ENCODE assay signal across 2 cellular contexts in the genomic region with DNA sequence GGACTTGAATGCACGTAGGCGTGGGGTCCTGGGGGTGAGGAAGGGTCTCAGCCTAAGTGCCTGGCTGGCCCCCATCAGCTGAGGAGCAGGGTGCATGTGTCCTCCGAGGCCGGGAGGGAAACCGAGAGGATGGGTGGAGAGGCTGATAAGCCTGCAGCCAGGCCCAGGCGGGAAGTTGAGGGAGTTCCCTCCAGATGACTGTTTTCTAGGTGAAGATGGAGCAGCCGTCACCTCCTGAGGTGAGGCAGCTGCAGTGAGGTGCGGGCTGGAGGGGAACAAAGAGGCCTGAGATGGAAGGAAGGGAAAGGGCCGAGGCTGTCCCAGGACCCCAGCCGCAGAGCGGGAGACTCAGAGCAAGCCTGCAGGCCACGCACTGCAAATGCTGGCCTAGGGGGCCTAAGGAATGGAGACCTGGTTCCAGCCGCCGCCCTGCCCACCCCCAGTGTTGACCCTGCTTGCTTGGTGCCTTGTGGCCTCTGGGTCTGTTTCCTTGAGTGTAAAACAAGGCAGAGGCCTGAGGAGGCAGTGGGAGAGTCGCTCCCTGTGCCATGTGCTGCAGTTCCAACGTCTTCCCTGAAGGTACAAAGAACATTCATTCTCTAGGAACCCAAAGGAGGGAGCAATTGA.
A peak's percentile ranks its signal among the peaks of the same experiment; 100 is the strongest.
TF ChIP-seq lines count a peak whose summit lies in the region.

No MANE protein-coding gene starts in this region.

TF ChIP-seq in K562, 482 proteins besides CTCF, POLR2A, EP300 and RAD21 (continues in another document):
- TF ChIP-seq, protein P1, sequence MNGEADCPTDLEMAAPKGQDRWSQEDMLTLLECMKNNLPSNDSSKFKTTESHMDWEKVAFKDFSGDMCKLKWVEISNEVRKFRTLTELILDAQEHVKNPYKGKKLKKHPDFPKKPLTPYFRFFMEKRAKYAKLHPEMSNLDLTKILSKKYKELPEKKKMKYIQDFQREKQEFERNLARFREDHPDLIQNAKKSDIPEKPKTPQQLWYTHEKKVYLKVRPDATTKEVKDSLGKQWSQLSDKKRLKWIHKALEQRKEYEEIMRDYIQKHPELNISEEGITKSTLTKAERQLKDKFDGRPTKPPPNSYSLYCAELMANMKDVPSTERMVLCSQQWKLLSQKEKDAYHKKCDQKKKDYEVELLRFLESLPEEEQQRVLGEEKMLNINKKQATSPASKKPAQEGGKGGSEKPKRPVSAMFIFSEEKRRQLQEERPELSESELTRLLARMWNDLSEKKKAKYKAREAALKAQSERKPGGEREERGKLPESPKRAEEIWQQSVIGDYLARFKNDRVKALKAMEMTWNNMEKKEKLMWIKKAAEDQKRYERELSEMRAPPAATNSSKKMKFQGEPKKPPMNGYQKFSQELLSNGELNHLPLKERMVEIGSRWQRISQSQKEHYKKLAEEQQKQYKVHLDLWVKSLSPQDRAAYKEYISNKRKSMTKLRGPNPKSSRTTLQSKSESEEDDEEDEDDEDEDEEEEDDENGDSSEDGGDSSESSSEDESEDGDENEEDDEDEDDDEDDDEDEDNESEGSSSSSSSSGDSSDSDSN (IDR thresholded peaks at IDR 0.05; ENCODE audit: borderline replicate concordance in 1 of 2, low read depth in 2 of 2, low read length in 2 of 2): peak in 1 of 2 experiments; percentile 58; a peak in 1 of 4 replicates
- TF ChIP-seq, protein P2, sequence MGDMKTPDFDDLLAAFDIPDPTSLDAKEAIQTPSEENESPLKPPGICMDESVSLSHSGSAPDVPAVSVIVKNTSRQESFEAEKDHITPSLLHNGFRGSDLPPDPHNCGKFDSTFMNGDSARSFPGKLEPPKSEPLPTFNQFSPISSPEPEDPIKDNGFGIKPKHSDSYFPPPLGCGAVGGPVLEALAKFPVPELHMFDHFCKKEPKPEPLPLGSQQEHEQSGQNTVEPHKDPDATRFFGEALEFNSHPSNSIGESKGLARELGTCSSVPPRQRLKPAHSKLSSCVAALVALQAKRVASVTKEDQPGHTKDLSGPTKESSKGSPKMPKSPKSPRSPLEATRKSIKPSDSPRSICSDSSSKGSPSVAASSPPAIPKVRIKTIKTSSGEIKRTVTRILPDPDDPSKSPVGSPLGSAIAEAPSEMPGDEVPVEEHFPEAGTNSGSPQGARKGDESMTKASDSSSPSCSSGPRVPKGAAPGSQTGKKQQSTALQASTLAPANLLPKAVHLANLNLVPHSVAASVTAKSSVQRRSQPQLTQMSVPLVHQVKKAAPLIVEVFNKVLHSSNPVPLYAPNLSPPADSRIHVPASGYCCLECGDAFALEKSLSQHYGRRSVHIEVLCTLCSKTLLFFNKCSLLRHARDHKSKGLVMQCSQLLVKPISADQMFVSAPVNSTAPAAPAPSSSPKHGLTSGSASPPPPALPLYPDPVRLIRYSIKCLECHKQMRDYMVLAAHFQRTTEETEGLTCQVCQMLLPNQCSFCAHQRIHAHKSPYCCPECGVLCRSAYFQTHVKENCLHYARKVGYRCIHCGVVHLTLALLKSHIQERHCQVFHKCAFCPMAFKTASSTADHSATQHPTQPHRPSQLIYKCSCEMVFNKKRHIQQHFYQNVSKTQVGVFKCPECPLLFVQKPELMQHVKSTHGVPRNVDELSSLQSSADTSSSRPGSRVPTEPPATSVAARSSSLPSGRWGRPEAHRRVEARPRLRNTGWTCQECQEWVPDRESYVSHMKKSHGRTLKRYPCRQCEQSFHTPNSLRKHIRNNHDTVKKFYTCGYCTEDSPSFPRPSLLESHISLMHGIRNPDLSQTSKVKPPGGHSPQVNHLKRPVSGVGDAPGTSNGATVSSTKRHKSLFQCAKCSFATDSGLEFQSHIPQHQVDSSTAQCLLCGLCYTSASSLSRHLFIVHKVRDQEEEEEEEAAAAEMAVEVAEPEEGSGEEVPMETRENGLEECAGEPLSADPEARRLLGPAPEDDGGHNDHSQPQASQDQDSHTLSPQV (IDR thresholded peaks at IDR 0.05): peak; percentile 69; the same call in 1 of the 2 replicates
- TF ChIP-seq ZBTB7A (IDR thresholded peaks at IDR 0.05; ENCODE audit: borderline replicate concordance, control insufficient read depth, low read depth, low read length) (peak; percentile 68), RCOR1 (IDR thresholded peaks at IDR 0.05; ENCODE audit: borderline replicate concordance in 1 of 2, low read depth in 2 of 2, low read length in 2 of 2) (peak in 1 of 2 experiments; percentile 88; a peak in 2 of 4 replicates), ZFX (CRISPR knock-in tag; IDR thresholded peaks at IDR 0.05) (peak; percentile 67), NR2C1 (IDR thresholded peaks at IDR 0.05) (no peak), NR2C1 (tag; IDR thresholded peaks at IDR 0.05) (0 out of 2 replicates have a peak, but pooled peaks have one; percentile 21), RBM34 (IDR thresholded peaks at IDR 0.05; ENCODE audit: borderline replicate concordance, insufficient read depth, low read length) (no peak), PHTF2 (CRISPR knock-in tag; IDR thresholded peaks at IDR 0.05) (no peak), CTBP1 (IDR thresholded peaks at IDR 0.05; ENCODE audit: borderline replicate concordance) (peak; percentile 81)
- TF ChIP-seq, protein P3, sequence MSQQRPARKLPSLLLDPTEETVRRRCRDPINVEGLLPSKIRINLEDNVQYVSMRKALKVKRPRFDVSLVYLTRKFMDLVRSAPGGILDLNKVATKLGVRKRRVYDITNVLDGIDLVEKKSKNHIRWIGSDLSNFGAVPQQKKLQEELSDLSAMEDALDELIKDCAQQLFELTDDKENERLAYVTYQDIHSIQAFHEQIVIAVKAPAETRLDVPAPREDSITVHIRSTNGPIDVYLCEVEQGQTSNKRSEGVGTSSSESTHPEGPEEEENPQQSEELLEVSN (IDR thresholded peaks at IDR 0.05; ENCODE audit: borderline replicate concordance in 1 of 2, extremely low read depth in 1 of 2, insufficient read depth in 1 of 2, insufficient read length in 1 of 2, low read depth in 1 of 2, low read length in 1 of 2, poor library complexity in 1 of 2, severe bottlenecking in 1 of 2): peak in 1 of 2 experiments; percentile 80

TF ChIP-seq in HepG2, 621 proteins besides CTCF, POLR2A, EP300 and RAD21 (continues in another document):
- TF ChIP-seq, protein P4, sequence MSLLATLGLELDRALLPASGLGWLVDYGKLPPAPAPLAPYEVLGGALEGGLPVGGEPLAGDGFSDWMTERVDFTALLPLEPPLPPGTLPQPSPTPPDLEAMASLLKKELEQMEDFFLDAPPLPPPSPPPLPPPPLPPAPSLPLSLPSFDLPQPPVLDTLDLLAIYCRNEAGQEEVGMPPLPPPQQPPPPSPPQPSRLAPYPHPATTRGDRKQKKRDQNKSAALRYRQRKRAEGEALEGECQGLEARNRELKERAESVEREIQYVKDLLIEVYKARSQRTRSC (CRISPR knock-in tag; IDR thresholded peaks at IDR 0.05; ENCODE audit: low read depth): no peak
- TF ChIP-seq TOPORS (CRISPR knock-in tag; IDR thresholded peaks at IDR 0.05): no peak
- TF ChIP-seq RXRB (CRISPR knock-in tag; IDR thresholded peaks at IDR 0.05; ENCODE audit: borderline replicate concordance): no peak
- 0 out of 2 replicates have a peak, but pooled peaks have one; percentile 17 for TF ChIP-seq MYNN (CRISPR knock-in tag; IDR thresholded peaks at IDR 0.05; ENCODE audit: low read depth)
- no peak for TF ChIP-seq SMAD1 (CRISPR knock-in tag; IDR thresholded peaks at IDR 0.05; ENCODE audit: borderline replicate concordance, low read depth)
- 0 out of 2 replicates have a peak, but pooled peaks have one; percentile 5 for TF ChIP-seq SPEN (CRISPR knock-in tag; IDR thresholded peaks at IDR 0.05; ENCODE audit: low read depth)
- no peak for TF ChIP-seq GABPA (IDR thresholded peaks at IDR 0.05; ENCODE audit: low read depth, low read length)
- TF ChIP-seq GABPA (CRISPR knock-in tag; IDR thresholded peaks at IDR 0.05; ENCODE audit: low read depth): no peak
- TF ChIP-seq SOX6 (IDR thresholded peaks at IDR 0.05): no peak
- TF ChIP-seq SOX6 (CRISPR knock-in tag; IDR thresholded peaks at IDR 0.05): no peak
- no peak for TF ChIP-seq RFX5 (IDR thresholded peaks at IDR 0.05; ENCODE audit: low read depth, low read length)
- peak; percentile 27; the same call in 1 of the 2 replicates for TF ChIP-seq POLR2G (IDR thresholded peaks at IDR 0.05; ENCODE audit: low read depth, low read length)
- TF ChIP-seq, protein P5, sequence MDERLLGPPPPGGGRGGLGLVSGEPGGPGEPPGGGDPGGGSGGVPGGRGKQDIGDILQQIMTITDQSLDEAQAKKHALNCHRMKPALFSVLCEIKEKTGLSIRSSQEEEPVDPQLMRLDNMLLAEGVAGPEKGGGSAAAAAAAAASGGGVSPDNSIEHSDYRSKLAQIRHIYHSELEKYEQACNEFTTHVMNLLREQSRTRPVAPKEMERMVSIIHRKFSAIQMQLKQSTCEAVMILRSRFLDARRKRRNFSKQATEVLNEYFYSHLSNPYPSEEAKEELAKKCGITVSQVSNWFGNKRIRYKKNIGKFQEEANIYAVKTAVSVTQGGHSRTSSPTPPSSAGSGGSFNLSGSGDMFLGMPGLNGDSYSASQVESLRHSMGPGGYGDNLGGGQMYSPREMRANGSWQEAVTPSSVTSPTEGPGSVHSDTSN (CRISPR knock-in tag; IDR thresholded peaks at IDR 0.05): no peak
- TF ChIP-seq ZNF556 (CRISPR knock-in tag; IDR thresholded peaks at IDR 0.05; ENCODE audit: borderline replicate concordance): peak; percentile 57; the same call in 1 of the 2 replicates
- TF ChIP-seq CHCHD3 (CRISPR knock-in tag; IDR thresholded peaks at IDR 0.05): 0 out of 2 replicates have a peak, but pooled peaks have one; percentile 45
- peak; percentile 55; the same call in 1 of the 2 replicates for TF ChIP-seq ZNF605 (CRISPR knock-in tag; IDR thresholded peaks at IDR 0.05)
- no peak for TF ChIP-seq PHF20 (CRISPR knock-in tag; IDR thresholded peaks at IDR 0.05)
- TF ChIP-seq, protein P6, sequence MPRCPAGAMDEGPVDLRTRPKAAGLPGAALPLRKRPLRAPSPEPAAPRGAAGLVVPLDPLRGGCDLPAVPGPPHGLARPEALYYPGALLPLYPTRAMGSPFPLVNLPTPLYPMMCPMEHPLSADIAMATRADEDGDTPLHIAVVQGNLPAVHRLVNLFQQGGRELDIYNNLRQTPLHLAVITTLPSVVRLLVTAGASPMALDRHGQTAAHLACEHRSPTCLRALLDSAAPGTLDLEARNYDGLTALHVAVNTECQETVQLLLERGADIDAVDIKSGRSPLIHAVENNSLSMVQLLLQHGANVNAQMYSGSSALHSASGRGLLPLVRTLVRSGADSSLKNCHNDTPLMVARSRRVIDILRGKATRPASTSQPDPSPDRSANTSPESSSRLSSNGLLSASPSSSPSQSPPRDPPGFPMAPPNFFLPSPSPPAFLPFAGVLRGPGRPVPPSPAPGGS (CRISPR knock-in tag; IDR thresholded peaks at IDR 0.05): 0 out of 2 replicates have a peak, but pooled peaks have one; percentile 15
- TF ChIP-seq EHMT2 (IDR thresholded peaks at IDR 0.05; ENCODE audit: borderline replicate concordance, low read depth, low read length): no peak
- TF ChIP-seq NRL (CRISPR knock-in tag; IDR thresholded peaks at IDR 0.05; ENCODE audit: borderline replicate concordance): 0 out of 2 replicates have a peak, but pooled peaks have one; percentile 58
- 0 out of 2 replicates have a peak, but pooled peaks have one; percentile 32 for TF ChIP-seq KDM4B (CRISPR knock-in tag; IDR thresholded peaks at IDR 0.05)
- no peak for TF ChIP-seq ZBTB7B (CRISPR knock-in tag; IDR thresholded peaks at IDR 0.05)
- TF ChIP-seq SRY (CRISPR knock-in tag; IDR thresholded peaks at IDR 0.05): peak; percentile 62; the same call in 1 of the 2 replicates
- TF ChIP-seq, protein P7, sequence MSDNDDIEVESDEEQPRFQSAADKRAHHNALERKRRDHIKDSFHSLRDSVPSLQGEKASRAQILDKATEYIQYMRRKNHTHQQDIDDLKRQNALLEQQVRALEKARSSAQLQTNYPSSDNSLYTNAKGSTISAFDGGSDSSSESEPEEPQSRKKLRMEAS (IDR thresholded peaks at IDR 0.05): no peak; the same call in none of the 2 replicates
- TF ChIP-seq ZZZ3 (CRISPR knock-in tag; IDR thresholded peaks at IDR 0.05; ENCODE audit: borderline replicate concordance): 0 out of 2 replicates have a peak, but pooled peaks have one; percentile 54
- TF ChIP-seq FOSL2 (CRISPR knock-in tag; IDR thresholded peaks at IDR 0.05): no peak
- TF ChIP-seq ZFY (CRISPR knock-in tag; IDR thresholded peaks at IDR 0.05): peak; percentile 42; the same call in 1 of the 2 replicates
- 0 out of 2 replicates have a peak, but pooled peaks have one; percentile 25 for TF ChIP-seq TBX2 (CRISPR knock-in tag; IDR thresholded peaks at IDR 0.05; ENCODE audit: borderline replicate concordance)
- peak; percentile 18; the same call in 1 of the 2 replicates for TF ChIP-seq IRF2 (CRISPR knock-in tag; IDR thresholded peaks at IDR 0.05)
- TF ChIP-seq HNF4A (CRISPR knock-in tag; IDR thresholded peaks at IDR 0.05): no peak
- TF ChIP-seq ZNF432 (CRISPR knock-in tag; IDR thresholded peaks at IDR 0.05; ENCODE audit: borderline replicate concordance): no peak
- 0 out of 2 replicates have a peak, but pooled peaks have one; percentile 39 for TF ChIP-seq ATF7-NPFF (CRISPR knock-in tag; IDR thresholded peaks at IDR 0.05; ENCODE audit: low read depth)
- 0 out of 2 replicates have a peak, but pooled peaks have one; percentile 33 for TF ChIP-seq ZNF232 (CRISPR knock-in tag; IDR thresholded peaks at IDR 0.05; ENCODE audit: borderline replicate concordance)
- TF ChIP-seq, protein P8, sequence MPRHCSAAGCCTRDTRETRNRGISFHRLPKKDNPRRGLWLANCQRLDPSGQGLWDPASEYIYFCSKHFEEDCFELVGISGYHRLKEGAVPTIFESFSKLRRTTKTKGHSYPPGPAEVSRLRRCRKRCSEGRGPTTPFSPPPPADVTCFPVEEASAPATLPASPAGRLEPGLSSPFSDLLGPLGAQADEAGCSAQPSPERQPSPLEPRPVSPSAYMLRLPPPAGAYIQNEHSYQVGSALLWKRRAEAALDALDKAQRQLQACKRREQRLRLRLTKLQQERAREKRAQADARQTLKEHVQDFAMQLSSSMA (CRISPR knock-in tag; IDR thresholded peaks at IDR 0.05): no peak
- no peak for TF ChIP-seq ZNF12 (CRISPR knock-in tag; IDR thresholded peaks at IDR 0.05)
- 0 out of 2 replicates have a peak, but pooled peaks have one; percentile 8 for TF ChIP-seq ZNF768 (CRISPR knock-in tag; IDR thresholded peaks at IDR 0.05)
- TF ChIP-seq, protein P9, sequence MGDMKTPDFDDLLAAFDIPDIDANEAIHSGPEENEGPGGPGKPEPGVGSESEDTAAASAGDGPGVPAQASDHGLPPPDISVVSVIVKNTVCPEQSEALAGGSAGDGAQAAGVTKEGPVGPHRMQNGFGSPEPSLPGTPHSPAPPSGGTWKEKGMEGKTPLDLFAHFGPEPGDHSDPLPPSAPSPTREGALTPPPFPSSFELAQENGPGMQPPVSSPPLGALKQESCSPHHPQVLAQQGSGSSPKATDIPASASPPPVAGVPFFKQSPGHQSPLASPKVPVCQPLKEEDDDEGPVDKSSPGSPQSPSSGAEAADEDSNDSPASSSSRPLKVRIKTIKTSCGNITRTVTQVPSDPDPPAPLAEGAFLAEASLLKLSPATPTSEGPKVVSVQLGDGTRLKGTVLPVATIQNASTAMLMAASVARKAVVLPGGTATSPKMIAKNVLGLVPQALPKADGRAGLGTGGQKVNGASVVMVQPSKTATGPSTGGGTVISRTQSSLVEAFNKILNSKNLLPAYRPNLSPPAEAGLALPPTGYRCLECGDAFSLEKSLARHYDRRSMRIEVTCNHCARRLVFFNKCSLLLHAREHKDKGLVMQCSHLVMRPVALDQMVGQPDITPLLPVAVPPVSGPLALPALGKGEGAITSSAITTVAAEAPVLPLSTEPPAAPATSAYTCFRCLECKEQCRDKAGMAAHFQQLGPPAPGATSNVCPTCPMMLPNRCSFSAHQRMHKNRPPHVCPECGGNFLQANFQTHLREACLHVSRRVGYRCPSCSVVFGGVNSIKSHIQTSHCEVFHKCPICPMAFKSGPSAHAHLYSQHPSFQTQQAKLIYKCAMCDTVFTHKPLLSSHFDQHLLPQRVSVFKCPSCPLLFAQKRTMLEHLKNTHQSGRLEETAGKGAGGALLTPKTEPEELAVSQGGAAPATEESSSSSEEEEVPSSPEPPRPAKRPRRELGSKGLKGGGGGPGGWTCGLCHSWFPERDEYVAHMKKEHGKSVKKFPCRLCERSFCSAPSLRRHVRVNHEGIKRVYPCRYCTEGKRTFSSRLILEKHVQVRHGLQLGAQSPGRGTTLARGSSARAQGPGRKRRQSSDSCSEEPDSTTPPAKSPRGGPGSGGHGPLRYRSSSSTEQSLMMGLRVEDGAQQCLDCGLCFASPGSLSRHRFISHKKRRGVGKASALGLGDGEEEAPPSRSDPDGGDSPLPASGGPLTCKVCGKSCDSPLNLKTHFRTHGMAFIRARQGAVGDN (CRISPR knock-in tag; IDR thresholded peaks at IDR 0.05): peak; percentile 92
